In the genomic region with DNA sequence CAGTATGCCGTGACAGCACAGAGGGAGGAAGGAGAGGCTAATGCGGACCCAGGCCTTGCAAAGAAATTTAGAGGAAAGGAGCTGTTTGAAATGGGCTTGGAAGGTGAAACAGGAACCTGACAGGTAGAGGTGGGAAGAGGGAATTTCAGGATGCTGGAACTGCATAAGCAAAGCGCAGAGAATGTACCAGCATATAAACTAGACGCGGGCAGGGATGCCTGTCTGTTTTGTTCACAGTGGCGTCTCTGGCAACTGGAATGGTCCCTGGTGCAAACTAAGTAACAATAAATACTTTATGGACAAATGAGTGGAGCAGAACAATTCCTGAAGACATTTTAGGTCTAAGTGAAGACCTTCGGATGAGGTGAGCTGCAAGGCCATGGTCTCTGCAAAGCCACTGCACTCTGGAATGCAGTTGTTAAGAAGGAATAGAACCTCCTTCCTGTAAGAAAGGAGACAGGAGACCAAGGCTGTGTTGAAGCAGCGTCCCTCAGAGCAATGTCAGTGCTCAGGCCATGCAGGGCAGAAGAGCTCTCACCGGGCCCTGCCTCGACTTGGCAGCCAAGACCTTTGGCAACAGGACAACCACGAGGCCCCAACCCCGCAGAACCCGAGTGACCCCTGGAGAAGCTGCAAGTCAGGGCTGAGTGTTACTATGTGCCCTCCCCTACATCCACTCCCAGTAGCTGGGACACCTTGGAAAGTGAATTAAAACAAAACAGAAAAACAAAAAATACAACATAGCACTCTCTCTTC, we compare ENCODE assay signal across 15 cellular contexts. TPM values are rescaled to one million over a fixed set of nuclear protein-coding genes. Genes with fewer than 3 reads are reported as not detected.
A peak's percentile ranks its signal among the peaks of the same experiment; 100 is the strongest.
DNase-seq lines count a peak whose midpoint lies in the region; ATAC-seq, FAIRE-seq and TF ChIP-seq lines count a peak whose summit lies in the region.
"Had no signal": no experiment of that assay in that cellular context is flagged by ENCODE, and none has a peak within 500 bp of the region (broad histone marks: within the 10 kb centered on the region; RNA-seq: fewer than 3 reads in every experiment).

No MANE protein-coding gene starts in this region.

- no peak overlapping the region for H2BK120ac ChIP-seq in H1 (replicated peaks; ENCODE audit: low read depth, low read length)

- no peak overlapping the region for H3K23ac ChIP-seq in H1 (ENCODE audit: insufficient read length)

- in situ Hi-C loops in GM13977 (cut with MboI; ENCODE audit: low pct_unique_long_range_greater_than_20kb, low sequenced_read_pairs, unreplicated experiment) = no loop called here

- no peak overlapping the region for H3K14ac ChIP-seq in H1 (ENCODE audit: insufficient read length)

- H2BK15ac ChIP-seq in H1 (ENCODE audit: low read length) = no peak overlapping the region

- H3K9me3 Mint-ChIP-seq in CD4-positive, CD25-positive, alpha-beta regulatory T cell = no peaks in the 10 kb centered on the region
- H3K9me3 Mint-ChIP-seq: endodermal cell had no signal

- H3K4me2 ChIP-seq in OCI-LY1 (ENCODE audit: low read length) (no peak overlapping the region; the same call in 1 of the 2 replicates), H1 (ENCODE audit: insufficient read depth in 1 of 2, low read depth in 2 of 2, low read length in 2 of 2) (no peak overlapping the region), MM.1S (ENCODE audit: low read depth, low read length) (no peak overlapping the region)

- no peak for ATAC-seq in CD4-positive, CD25-positive, alpha-beta regulatory T cell (ENCODE audit: low read depth in 2 of 2)

- peaks cover 16% of the 10 kb centered on the region for H3K36me3 ChIP-seq in CD4-positive, CD25-positive, alpha-beta regulatory T cell (ENCODE audit: control insufficient read depth, insufficient read depth, low read length)
- H3K36me3 ChIP-seq in OCI-LY1 (ENCODE audit: insufficient read depth, low read length) (peaks cover 65% of the 10 kb centered on the region; the same call in 1 of the 2 replicates), H1 (ENCODE audit: control insufficient read depth in 2 of 4, insufficient read depth in 4 of 4, low read length in 3 of 4) (no peaks in the 10 kb centered on the region), neutrophil (no peaks in the 10 kb centered on the region), MM.1S (replicated peaks; ENCODE audit: insufficient read depth, low read length) (no peaks in the 10 kb centered on the region)

- H2BK5ac ChIP-seq in H1 (ENCODE audit: low read depth, low read length) = peak overlapping the region; percentile 88; the same call in 1 of the 2 replicates

- no peaks in the 10 kb centered on the region for H3K79me1 ChIP-seq in H1 (ENCODE audit: low read depth, low read length)

- peak overlapping the region; percentile 45; the same call in 1 of the 2 replicates for H2AK5ac ChIP-seq in H1 (ENCODE audit: low read depth, low read length)

- no peak overlapping the region; the same call in 1 of the 2 replicates for H2BK20ac ChIP-seq in H1 (ENCODE audit: low read length)

- peak overlapping the region; percentile 97 to 98 (median 98) for H3K27ac Mint-ChIP-seq in CD4-positive, CD25-positive, alpha-beta regulatory T cell

- TF ChIP-seq EP300 in H1 (IDR thresholded peaks at IDR 0.05; ENCODE audit: borderline replicate concordance in 1 of 2, low read depth in 2 of 2, low read length in 2 of 2) = no peak

- CTCF ChIA-PET in H1 (lab: Charles Lee; ENCODE audit: partially characterized antibody) = interaction anchor here (0.6 to 1.8 kb wide), 6 partner anchors 20 to 130 kb away, joined by 3 to 5 read pairs (median 4); no protein-coding TSS in a partner anchor

- peaks cover 16% of the 10 kb centered on the region for H3K79me2 ChIP-seq in OCI-LY1 (ENCODE audit: insufficient read depth, low read length)
- no peaks in the 10 kb centered on the region for H3K79me2 ChIP-seq in H1 (ENCODE audit: control insufficient read depth in 1 of 2, insufficient read depth in 2 of 2, low read length in 2 of 2)
- no peaks in the 10 kb centered on the region for H3K79me2 ChIP-seq in MM.1S (ENCODE audit: low read length)

- H3K36me3 Mint-ChIP-seq in CD4-positive, CD25-positive, alpha-beta regulatory T cell = peaks cover 41% of the 10 kb centered on the region

- H3K4ac ChIP-seq in H1 (replicated peaks; ENCODE audit: insufficient read length, low read depth, low read length) = no peak overlapping the region

- H3K4me1 ChIP-seq in CD4-positive, CD25-positive, alpha-beta regulatory T cell (ENCODE audit: control insufficient read depth, insufficient read depth, low read length, poor library complexity, severe bottlenecking) = peaks cover 53% of the 10 kb centered on the region
- peaks cover 59% of the 10 kb centered on the region for H3K4me1 ChIP-seq in OCI-LY1 (ENCODE audit: insufficient read depth, low read length, severe bottlenecking)
- H3K4me1 ChIP-seq in H1 (replicated peaks in 1 of 4; ENCODE audit: control insufficient read depth in 3 of 4, insufficient read depth in 4 of 4, low read length in 3 of 4) = peaks cover 4 to 19% (median 9%) of the 10 kb centered on the region in 4 experiments; a peak in 5 of 7 replicates
- peaks cover 35 to 39% of the 10 kb centered on the region in 2 experiments for H3K4me1 ChIP-seq in neutrophil (ENCODE audit: control insufficient read depth in 1 of 2, insufficient read depth in 1 of 2, low read depth in 1 of 2, low read length in 1 of 2)
- peaks cover 12% of the 10 kb centered on the region for H3K4me1 ChIP-seq in MM.1S (ENCODE audit: low read length)

- no peaks in the 10 kb centered on the region for H4K20me1 ChIP-seq in OCI-LY1 (ENCODE audit: insufficient read depth, low read length)
- H4K20me1 ChIP-seq in H1 (replicated peaks in 1 of 2; ENCODE audit: control insufficient read depth in 1 of 2, insufficient read depth in 2 of 2, low read length in 2 of 2) = no peaks in the 10 kb centered on the region
- no peaks in the 10 kb centered on the region for H4K20me1 ChIP-seq in MM.1S (ENCODE audit: insufficient read depth, low read length)

- no peak overlapping the region; the same call in 1 of the 2 replicates for H3K9ac ChIP-seq in OCI-LY1 (ENCODE audit: low read length)
- no peak overlapping the region for H3K9ac ChIP-seq in H1 (replicated peaks in 1 of 4; ENCODE audit: extremely low read depth in 1 of 4, low read depth in 3 of 4, low read length in 3 of 4)
- H3K9ac ChIP-seq in MM.1S (ENCODE audit: low read length) = no peak overlapping the region

- peak overlapping the region; percentile 78 for H3K27ac ChIP-seq in CD4-positive, CD25-positive, alpha-beta regulatory T cell (ENCODE audit: insufficient read depth, low read length, poor library complexity, severe bottlenecking)
- peak overlapping the region; percentile 65 for H3K27ac ChIP-seq in OCI-LY1 (ENCODE audit: low read depth, low read length, poor library complexity, severe bottlenecking)
- no peak overlapping the region for H3K27ac ChIP-seq in H1 (ENCODE audit: low read depth, low read length)
- peak overlapping the region; percentile 79 for H3K27ac ChIP-seq in neutrophil
- no peak overlapping the region for H3K27ac ChIP-seq in MM.1S (ENCODE audit: low read length)

- no peak for FAIRE-seq in H1 (lab: Jason Lieb, UNC)
- FAIRE-seq: TTC549 had no signal

- no peak overlapping the region for H4K8ac ChIP-seq in H1 (ENCODE audit: extremely low read depth, insufficient read depth, low read length)

- TF ChIP-seq RAD21 in H1 (IDR thresholded peaks at IDR 0.05 in 1 of 2, conservative IDR thresholded peaks at IDR 0.05 in 1 of 2; ENCODE audit: low read depth in 2 of 2, low read length in 2 of 2) = no peak

- no peak overlapping the region for H3K56ac ChIP-seq in H1 (replicated peaks; ENCODE audit: insufficient read length, low read depth, low read length)

- no peak for TF ChIP-seq POLR2A in H1 (IDR thresholded peaks at IDR 0.05; ENCODE audit: control extremely low read depth in 1 of 2, low read depth in 2 of 2, low read length in 2 of 2)

- H3K4me3 Mint-ChIP-seq in CD4-positive, CD25-positive, alpha-beta regulatory T cell = peak overlapping the region; percentile 35 to 86 (median 66)
- H3K4me3 Mint-ChIP-seq: endodermal cell had no signal

- H3K18ac ChIP-seq in H1 (ENCODE audit: extremely low read depth, low read length) = peak overlapping the region; percentile 38; the same call in 1 of the 2 replicates

- WGBS in H1 (ENCODE audit: extremely low coverage in 1 of 2, insufficient coverage in 1 of 2, insufficient read length in 1 of 2, insufficient replicate concordance in 2 of 2, low coverage in 1 of 2, low lambda C conversion rate in 2 of 2, missing lambda C conversion rate in 1 of 2), 2 experiments = 91% methylated on average over 13 of the region's 13 CpGs; no CpG with 5 or more reads in 1 of the 2 experiments

- H3K4me1 Mint-ChIP-seq in CD4-positive, CD25-positive, alpha-beta regulatory T cell = peaks cover 21 to 91% (median 49%) of the 10 kb centered on the region in 4 donors

- H4K91ac ChIP-seq in H1 (replicated peaks; ENCODE audit: insufficient read length, low read length) = no peak overlapping the region

- no peaks in the 10 kb centered on the region for H3K27me3 Mint-ChIP-seq in CD4-positive, CD25-positive, alpha-beta regulatory T cell

- H3K23me2 ChIP-seq in H1 (ENCODE audit: low read depth, low read length) = no peaks in the 10 kb centered on the region

- TF ChIP-seq CTCF in OCI-LY1 (IDR thresholded peaks at IDR 0.05; ENCODE audit: low read length) (no peak), H1 (IDR thresholded peaks at IDR 0.05; ENCODE audit: control extremely low read depth in 1 of 3, insufficient read depth in 1 of 3, low read depth in 1 of 3, low read length in 3 of 3) (no peak), neutrophil (IDR thresholded peaks at IDR 0.05) (no peak), MM.1S (IDR thresholded peaks at IDR 0.05; ENCODE audit: low read length) (no peak), GM13977 (IDR thresholded peaks at IDR 0.05; ENCODE audit: extremely low read depth, insufficient read depth, missing control alignments) (no peak)

- no peaks in the 10 kb centered on the region for H3K9me2 ChIP-seq in OCI-LY1 (ENCODE audit: low read depth, low read length)
- H3K9me2 ChIP-seq in MM.1S (replicated peaks; ENCODE audit: insufficient read depth, low read length) = no peaks in the 10 kb centered on the region

- no peak for DNase-seq in CD4-positive, CD25-positive, alpha-beta regulatory T cell
- no peak for DNase-seq in H1 (ENCODE audit: low read depth in 1 of 2, low spot score in 2 of 2)
- no peak for DNase-seq in MM.1S
- DNase-seq in NCI-H1105 (lab: John Stamatoyannopoulos, UW) = no peak
- no peak for DNase-seq in GM13977 (ENCODE audit: low spot score)
- DNase-seq in dermis blood vessel endothelial cell = no peak
- DNase-seq: C1 segment of cervical spinal cord; endodermal cell; foreskin melanocyte; NCI-H2081 treated with DMSO at 0.1 percent for 48 hours; retina; stimulated activated CD4-positive, alpha-beta T cell treated with anti-CD3 and anti-CD28 coated beads, Interleukin-4, amount 100 ng/mL, for 1 hour had no signal

- H3K4me3 ChIP-seq in CD4-positive, CD25-positive, alpha-beta regulatory T cell (ENCODE audit: low read depth, low read length) = peak overlapping the region; percentile 46
- H3K4me3 ChIP-seq in OCI-LY1 (ENCODE audit: low read depth, low read length, poor library complexity, severe bottlenecking) = no peak overlapping the region
- H3K4me3 ChIP-seq in H1 (ENCODE audit: extremely low read depth in 1 of 4, insufficient read depth in 2 of 4, low read depth in 3 of 4, low read length in 4 of 4) = no peak overlapping the region
- H3K4me3 ChIP-seq in neutrophil (ENCODE audit: low read depth in 1 of 2, low read length in 1 of 2) = no peak overlapping the region
- H3K4me3 ChIP-seq in MM.1S (ENCODE audit: low read length) = no peak overlapping the region

- no peaks in the 10 kb centered on the region for H3K9me3 ChIP-seq in CD4-positive, CD25-positive, alpha-beta regulatory T cell (ENCODE audit: control insufficient read depth in 2 of 2, low read length in 2 of 2)
- H3K9me3 ChIP-seq in OCI-LY1 (ENCODE audit: low read length) (no peaks in the 10 kb centered on the region), H1 (ENCODE audit: insufficient read depth in 2 of 2, low read depth in 1 of 2, low read length in 1 of 2) (no peaks in the 10 kb centered on the region), neutrophil (no peaks in the 10 kb centered on the region), MM.1S (replicated peaks; ENCODE audit: insufficient read depth, low read length) (no peaks in the 10 kb centered on the region)

- H3F3A ChIP-seq in OCI-LY1 (ENCODE audit: insufficient read depth, low read length) (no peaks in the 10 kb centered on the region), MM.1S (ENCODE audit: insufficient read depth, low read length) (no peaks in the 10 kb centered on the region)

- POLR2A ChIA-PET in H1 (lab: Charles Lee; ENCODE audit: partially characterized antibody) = interaction anchor here (1.2 kb wide), 1 partner anchor 10 kb away, joined by 5 read pairs; no protein-coding TSS in a partner anchor

- H2AFZ ChIP-seq in OCI-LY1 (ENCODE audit: low read length) = no peak overlapping the region
- no peak overlapping the region for H2AFZ ChIP-seq in H1 (ENCODE audit: low read length)
- H2AFZ ChIP-seq in MM.1S (ENCODE audit: low read length) = no peak overlapping the region

- no peak overlapping the region for H4K5ac ChIP-seq in H1 (ENCODE audit: insufficient read length, low read depth, low read length)

- no peaks in the 10 kb centered on the region for H3K27me3 ChIP-seq in CD4-positive, CD25-positive, alpha-beta regulatory T cell (ENCODE audit: control insufficient read depth, insufficient read depth, low read length)
- H3K27me3 ChIP-seq in OCI-LY1 (ENCODE audit: insufficient read depth, low read length) = no peaks in the 10 kb centered on the region
- H3K27me3 ChIP-seq in H1 (replicated peaks in 1 of 4; ENCODE audit: control insufficient read depth in 3 of 4, extremely low read depth in 1 of 4, insufficient read depth in 3 of 4, low read length in 3 of 4) = no peaks in the 10 kb centered on the region; a peak in 1 of 7 replicates
- no peaks in the 10 kb centered on the region for H3K27me3 ChIP-seq in neutrophil
- H3K27me3 ChIP-seq in MM.1S (replicated peaks; ENCODE audit: insufficient read depth, low read length) = no peaks in the 10 kb centered on the region

- peak overlapping the region; percentile 71; the same call in 1 of the 2 replicates for H2BK12ac ChIP-seq in H1 (ENCODE audit: low read depth, low read length)

RNA-seq across cellular contexts. Expression of gene PITPNM2, which starts 42.8 kb away (rescaled TPM):
- 57.2 TPM for total RNA-seq in CD4-positive, CD25-positive, alpha-beta regulatory T cell
- polyA plus RNA-seq in CD4-positive, CD25-positive, alpha-beta regulatory T cell = 1 to 10 TPM; 2.2 to 4.5 (median 3.9) TPM
- 2.3 and 3.4 TPM in 2 replicates for total RNA-seq in H1 (2021; fragmentation: NEBNext Ultra II Directional; extraction: Animal tissue kit (Norgen Biotek cat#: 25700))
- 0.59 and 0.97 TPM in 2 replicates for polyA plus RNA-seq in H1 (2011; rRNA removed)
- 0.90 TPM for polyA plus RNA-seq in H1 (2011; cell fraction: cytosol; rRNA removed)
- polyA plus RNA-seq in H1 (2011; cell fraction: nucleus; rRNA removed) = 3.2 TPM
- polyA plus RNA-seq in H1 (2012, experiment 1 of 2) = 1.2 to 1.9 TPM (median 1.6 TPM) in 4 replicates
- 0.87 TPM for polyA plus RNA-seq in H1 (2012, experiment 2 of 2)
- 1.4 TPM for polyA plus RNA-seq in H1 (2013, experiment 1 of 2)
- polyA plus RNA-seq in H1 (2013, experiment 2 of 2) = 1.7 TPM
- polyA minus RNA-seq in H1 (2011; rRNA and poly(A)+ RNA removed) = 1.0 and 1.1 TPM in 2 replicates
- 2.3 TPM for polyA minus RNA-seq in H1 (2011; cell fraction: cytosol; rRNA and poly(A)+ RNA removed)
- polyA minus RNA-seq in H1 (2011; cell fraction: nucleus; rRNA and poly(A)+ RNA removed) = 1.8 TPM
- total RNA-seq in dermis blood vessel endothelial cell = 8.8 and 12.1 TPM in 2 replicates

Comparison
In these comparisons a context has a peak if more than half of its experiments do, and no peak if none do; other contexts are left out.
1. H3K27ac ChIP-seq: peak in CD4-positive, CD25-positive, alpha-beta regulatory T cell (single experiment), OCI-LY1 (single experiment) and neutrophil (single experiment); none in H1 (single experiment) and MM.1S (single experiment).